Comparison of ENCODE assay signal across 21 cellular contexts in genomic region chr1:57860931-57861600, GRCh38.
DNase-seq lines count a peak whose midpoint lies in the region; ATAC-seq and TF ChIP-seq lines count a peak whose summit lies in the region.
"Had no signal": no experiment of that assay in that cellular context is flagged by ENCODE, and none has a peak within 500 bp of the region (broad histone marks: within the 10 kb centered on the region; RNA-seq: fewer than 3 reads in every experiment).

No MANE protein-coding gene starts in this region.

- intact Hi-C loops in mucosa of descending colon (cut with DNase I, micrococcal nuclease), result no loop called here
- intact Hi-C loops in transverse colon (cut with DNase I; ENCODE audit: low total_unique reads), result no loop called here
- intact Hi-C loops in dorsolateral prefrontal cortex (cut with DNase I), result no loop called here

- in situ Hi-C loops in transverse colon (cut with MboI; ENCODE audit: low pct_ligation_motif_present in 1 of 4, low pct_unique_long_range_greater_than_20kb in 1 of 4, low sequenced_read_pairs in 3 of 4), result no loop called here

- no peak overlapping the region for H3K4me3 ChIP-seq in RWPE2 (ENCODE audit: severe bottlenecking)
- no peak overlapping the region for H3K4me3 ChIP-seq in mucosa of descending colon
- H3K4me3 ChIP-seq in transverse colon, result no peak overlapping the region
- H3K4me3 ChIP-seq in dorsolateral prefrontal cortex, result no peak overlapping the region
- H3K4me3 ChIP-seq: A549, SJCRH30 had no signal

- TF ChIP-seq CTCF in RWPE2 (IDR thresholded peaks at IDR 0.05; ENCODE audit: poor library complexity, severe bottlenecking), result no peak
- no peak for TF ChIP-seq CTCF in mucosa of descending colon (IDR thresholded peaks at IDR 0.05)
- TF ChIP-seq CTCF in transverse colon (IDR thresholded peaks at IDR 0.05), result no peak
- TF ChIP-seq CTCF in dorsolateral prefrontal cortex (IDR thresholded peaks at IDR 0.05 in 54 of 56, conservative IDR thresholded peaks at IDR 0.05 in 2 of 56; ENCODE audit: low read depth in 1 of 56, partially characterized antibody in 56 of 56), result no peak

- H3K4me3 Mint-ChIP-seq in activated T-cell treated with anti-CD3 and anti-CD28 coated beads, Interleukin-2, amount 50 U/mL, for 24 hours, result no peak overlapping the region
- H3K4me3 Mint-ChIP-seq: B cell, CD14-positive monocyte had no signal

- H3K4me1 Mint-ChIP-seq in activated T-cell treated with anti-CD3 and anti-CD28 coated beads, Interleukin-2, amount 50 U/mL, for 24 hours (ENCODE audit: low read depth), result no peaks in the 10 kb centered on the region
- H3K4me1 Mint-ChIP-seq: B cell, CD14-positive monocyte had no signal

- no peaks in the 10 kb centered on the region for H3K9me3 ChIP-seq in RWPE2 (ENCODE audit: severe bottlenecking)
- H3K9me3 ChIP-seq in mucosa of descending colon, result no peaks in the 10 kb centered on the region
- H3K9me3 ChIP-seq in transverse colon, result no peaks in the 10 kb centered on the region
- H3K9me3 ChIP-seq: A549, SJCRH30 had no signal

- H3K27ac ChIP-seq in RWPE2 (ENCODE audit: poor library complexity, severe bottlenecking) (peak overlapping the region; percentile 71), epithelial cell of prostate (peak overlapping the region; percentile 69), transverse colon (no peak overlapping the region), dorsolateral prefrontal cortex (peak overlapping the region in 22 of 59 donors; percentile 0 to 73 (median 38))
- H3K27ac ChIP-seq: A549, KMS-11, SJCRH30 had no signal

- TF ChIP-seq POLR2A in transverse colon (IDR thresholded peaks at IDR 0.05), result no peak

- WGBS in transverse colon (ENCODE audit: low coverage in 1 of 2), 2 donors, result 44 to 56% methylated on average over 4 to 5 of the region's 5 CpGs

- H3K9me3 Mint-ChIP-seq in activated T-cell treated with anti-CD3 and anti-CD28 coated beads, Interleukin-2, amount 50 U/mL, for 24 hours, result no peaks in the 10 kb centered on the region

- peak; percentile 81 for ATAC-seq in RWPE2 (ENCODE audit: low read depth)
- ATAC-seq in mucosa of descending colon, result peak; percentile 97
- ATAC-seq in HG03521 (IDR thresholded peaks at IDR 0.05; ENCODE audit: unreplicated experiment), result no peak
- ATAC-seq: A549, Panc1 had no signal

- no peaks in the 10 kb centered on the region for H3K27me3 ChIP-seq in RWPE2 (ENCODE audit: insufficient read depth, poor library complexity, severe bottlenecking)
- no peaks in the 10 kb centered on the region for H3K27me3 ChIP-seq in transverse colon
- H3K27me3 ChIP-seq in dorsolateral prefrontal cortex, result peaks cover 0 to 4% (median 0%) of the 10 kb centered on the region in 45 donors
- H3K27me3 ChIP-seq: SJCRH30 had no signal

- TF ChIP-seq EP300 in transverse colon (IDR thresholded peaks at IDR 0.05; ENCODE audit: low read depth), result no peak

- no peaks in the 10 kb centered on the region for H3K27me3 Mint-ChIP-seq in activated T-cell treated with anti-CD3 and anti-CD28 coated beads, Interleukin-2, amount 50 U/mL, for 24 hours
- H3K27me3 Mint-ChIP-seq: B cell had no signal

- H3K27ac Mint-ChIP-seq in activated T-cell treated with anti-CD3 and anti-CD28 coated beads, Interleukin-2, amount 50 U/mL, for 24 hours, result no peak overlapping the region
- H3K27ac Mint-ChIP-seq: B cell, CD14-positive monocyte had no signal

- H3K36me3 Mint-ChIP-seq in activated T-cell treated with anti-CD3 and anti-CD28 coated beads, Interleukin-2, amount 50 U/mL, for 24 hours (ENCODE audit: low read depth), result no peaks in the 10 kb centered on the region
- H3K36me3 Mint-ChIP-seq: CD14-positive monocyte had no signal

- H3K4me1 ChIP-seq in RWPE2 (ENCODE audit: insufficient read depth, poor library complexity, severe bottlenecking) (peaks cover 24% of the 10 kb centered on the region), mucosa of descending colon (ENCODE audit: low read depth) (no peaks in the 10 kb centered on the region), transverse colon (no peaks in the 10 kb centered on the region)
- H3K4me1 ChIP-seq: A549, SJCRH30 had no signal

- peak; percentile 47 for DNase-seq in RWPE2 (ENCODE audit: low spot score)
- no peak for DNase-seq in epithelial cell of prostate (ENCODE audit: low read depth, low spot score)
- DNase-seq in mucosa of descending colon, result peak in 2 of 3 donors; percentile 21 to 32
- peak; percentile 28 for DNase-seq in transverse colon
- DNase-seq in dorsolateral prefrontal cortex, result no peak
- no peak for DNase-seq in activated T-cell treated with anti-CD3 and anti-CD28 coated beads, Interleukin-2, amount 50 U/mL, for 24 hours
- DNase-seq: DMS79, H7, IMR-90, NCI-H1105, NCI-H146, NCI-H2029, NCI-H226, NCI-H774, SJCRH30 had no signal

- H3K36me3 ChIP-seq in RWPE2 (ENCODE audit: low read depth) (no peaks in the 10 kb centered on the region), mucosa of descending colon (ENCODE audit: low read depth) (no peaks in the 10 kb centered on the region), transverse colon (no peaks in the 10 kb centered on the region)
- H3K36me3 ChIP-seq: SJCRH30 had no signal

Comparison
In these comparisons a context has a peak if more than half of its experiments do, and no peak if none do; other contexts are left out.
1. DNase-seq: peak in RWPE2 (single experiment), mucosa of descending colon (2 of 3) and transverse colon (single experiment); none in epithelial cell of prostate (single experiment), dorsolateral prefrontal cortex (0 of 10) and activated T-cell treated with anti-CD3 and anti-CD28 coated beads, Interleukin-2, amount 50 U/mL, for 24 hours (single experiment).
2. H3K27ac ChIP-seq: peak in RWPE2 (single experiment) and epithelial cell of prostate (single experiment); none in transverse colon (0 of 4).